ENCODE assay signal across 32 cellular contexts in the genomic region with DNA sequence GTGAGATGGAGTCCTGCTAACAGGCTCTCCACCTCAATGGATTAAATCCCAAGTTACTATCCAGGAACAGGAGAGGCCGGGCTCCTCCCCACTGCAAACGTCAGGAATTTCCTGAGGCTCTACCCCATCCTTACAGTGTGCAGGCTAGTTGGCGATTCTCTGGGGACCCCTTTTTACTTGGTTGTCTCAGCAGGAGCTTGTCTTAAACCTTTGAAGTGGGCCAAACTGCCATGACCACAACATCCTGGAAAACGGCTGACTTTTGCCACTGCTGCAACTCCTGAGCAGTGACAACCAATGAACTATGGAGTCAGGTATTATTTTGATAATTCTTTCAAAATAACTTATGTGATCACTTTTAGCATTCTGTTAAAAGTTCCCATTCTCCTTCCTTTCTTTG.
"Had no signal": no experiment of that assay in that cellular context is flagged by ENCODE, and none has a peak within 500 bp of the region (broad histone marks: within the 10 kb centered on the region; RNA-seq: fewer than 3 reads in every experiment).

No MANE protein-coding gene starts in this region.

- H3K27ac Mint-ChIP-seq: activated CD4-positive, alpha-beta T cell treated with anti-CD3 and anti-CD28 coated beads for 36 hours; activated CD4-positive, alpha-beta T cell treated with anti-CD3 and anti-CD28 coated beads, Interleukin-2, amount 10 ng/mL, durations not matched to agents 7 days and 5 days; activated CD8-positive, alpha-beta T cell treated with anti-CD3 and anti-CD28 coated beads, Interleukin-2, amount 10 ng/mL, durations not matched to agents 7 days and 5 days; activated naive CD4-positive, alpha-beta T cell treated with anti-CD3 and anti-CD28 coated beads, Interleukin-2, amount 50 U/mL, for 24 hours; activated naive CD8-positive, alpha-beta T cell treated with anti-CD3 and anti-CD28 coated beads, Interleukin-2, amount 10 ng/mL, durations not matched to agents 7 days and 5 days; activated T-cell treated with anti-CD3 and anti-CD28 coated beads, Interleukin-2, amount 50 U/mL, for 24 hours; activated T-helper 2 cell treated with anti-CD3 and anti-CD28 coated beads, Interferon-gamma antibody, Interleukin-2, Interleukin-4, amounts not matched to agents 10 μg/mL and 5 μg/mL and 100 μg/mL, durations not matched to agents 14 hours and 24 hours and 36 hours had no signal

- H3K4me3 ChIP-seq: ascending aorta, breast epithelium, SJCRH30, SK-N-MC had no signal

- H3K27ac ChIP-seq: ascending aorta, breast epithelium, SJCRH30, SK-N-MC had no signal

- H3K4me1 ChIP-seq: ascending aorta, breast epithelium, SJCRH30 had no signal

- H3K9me3 Mint-ChIP-seq: activated CD4-positive, alpha-beta T cell treated with anti-CD3 and anti-CD28 coated beads, Interleukin-2, amount 10 ng/mL, durations not matched to agents 7 days and 5 days; activated naive CD4-positive, alpha-beta T cell treated with anti-CD3 and anti-CD28 coated beads, Interleukin-2, amount 50 U/mL, for 24 hours; activated T-cell treated with anti-CD3 and anti-CD28 coated beads, Interleukin-2, amount 50 U/mL, for 24 hours; activated T-helper 2 cell treated with anti-CD3 and anti-CD28 coated beads, Interferon-gamma antibody, Interleukin-2, Interleukin-4, amounts not matched to agents 10 μg/mL and 5 μg/mL and 100 μg/mL, durations not matched to agents 14 hours and 24 hours and 36 hours had no signal

- DNase-seq: activated CD4-positive, alpha-beta T cell treated with anti-CD3 and anti-CD28 coated beads for 36 hours; activated CD4-positive, alpha-beta T cell treated with anti-CD3 and anti-CD28 coated beads, Interleukin-2, amount 10 ng/mL, durations not matched to agents 7 days and 5 days; activated CD4-positive, alpha-beta T cell treated with anti-CD3 and anti-CD28 coated beads, Interleukin-2, amount 50 U/mL, for 48 hours; activated CD8-positive, alpha-beta T cell treated with anti-CD3 and anti-CD28 coated beads, Interleukin-2, amount 10 ng/mL, durations not matched to agents 7 days and 5 days; activated gamma-delta T cell; activated naive CD4-positive, alpha-beta T cell treated with Interleukin-2 at 50 U/mL for 16 hours; activated naive CD8-positive, alpha-beta T cell treated with anti-CD3 and anti-CD28 coated beads, Interleukin-2, amount 10 ng/mL, durations not matched to agents 7 days and 5 days; activated T-cell treated with anti-CD3 and anti-CD28 coated beads, Interleukin-2, amount 50 U/mL, for 24 hours; amygdala; Kasumi-1; MM.1S; MV-4-11; NCI-H1092 treated with DMSO at 0.1 percent for 48 hours; NCI-H1417; NCI-H146; NCI-H187 treated with DMSO at 0.1 percent for 48 hours; NCI-H2081; NCI-H226; NCI-H446 treated with DMSO at 0.1 percent for 48 hours; NCI-H524; NCI-H69; NCI-H82; SHP77; SJCRH30; T1000 had no signal

- ATAC-seq: activated CD4-positive, alpha-beta T cell treated with anti-CD3 and anti-CD28 coated beads for 36 hours; activated CD4-positive, CD25-positive, alpha-beta regulatory T cell treated with anti-CD3 and anti-CD28 coated beads, Interleukin-2, amount 50 U/mL, for 24 hours; activated CD8-positive, alpha-beta T cell treated with anti-CD3 and anti-CD28 coated beads, Interleukin-2, amount 10 ng/mL, durations not matched to agents 7 days and 5 days; Panc1 had no signal

- H3K36me3 Mint-ChIP-seq: activated naive CD4-positive, alpha-beta T cell treated with anti-CD3 and anti-CD28 coated beads, Interleukin-2, amount 50 U/mL, for 24 hours; activated naive CD8-positive, alpha-beta T cell treated with anti-CD3 and anti-CD28 coated beads, Interleukin-2, amount 10 ng/mL, durations not matched to agents 7 days and 5 days had no signal

- H3K27me3 Mint-ChIP-seq: activated CD4-positive, alpha-beta T cell treated with anti-CD3 and anti-CD28 coated beads for 36 hours; activated CD4-positive, alpha-beta T cell treated with anti-CD3 and anti-CD28 coated beads, Interleukin-2, amount 10 ng/mL, durations not matched to agents 7 days and 5 days; activated naive CD4-positive, alpha-beta T cell treated with anti-CD3 and anti-CD28 coated beads, Interleukin-2, amount 50 U/mL, for 24 hours; activated naive CD8-positive, alpha-beta T cell treated with anti-CD3 and anti-CD28 coated beads, Interleukin-2, amount 10 ng/mL, durations not matched to agents 7 days and 5 days; activated T-cell treated with anti-CD3 and anti-CD28 coated beads, Interleukin-2, amount 50 U/mL, for 24 hours had no signal

- H3K36me3 ChIP-seq: ascending aorta, breast epithelium, SJCRH30 had no signal

- H3K4me3 Mint-ChIP-seq: activated CD4-positive, alpha-beta T cell treated with anti-CD3 and anti-CD28 coated beads for 36 hours; activated CD4-positive, alpha-beta T cell treated with anti-CD3 and anti-CD28 coated beads, Interleukin-2, amount 10 ng/mL, durations not matched to agents 7 days and 5 days; activated CD8-positive, alpha-beta T cell treated with anti-CD3 and anti-CD28 coated beads, Interleukin-2, amount 10 ng/mL, durations not matched to agents 7 days and 5 days; activated naive CD4-positive, alpha-beta T cell treated with anti-CD3 and anti-CD28 coated beads, Interleukin-2, amount 50 U/mL, for 24 hours; activated naive CD8-positive, alpha-beta T cell treated with anti-CD3 and anti-CD28 coated beads, Interleukin-2, amount 10 ng/mL, durations not matched to agents 7 days and 5 days; activated T-cell treated with anti-CD3 and anti-CD28 coated beads, Interleukin-2, amount 50 U/mL, for 24 hours had no signal

- H3K9me3 ChIP-seq: ascending aorta had no signal

- H3K27me3 ChIP-seq: ascending aorta, breast epithelium, SJCRH30 had no signal

- H3K4me1 Mint-ChIP-seq: activated CD4-positive, alpha-beta T cell treated with anti-CD3 and anti-CD28 coated beads for 36 hours; activated CD4-positive, alpha-beta T cell treated with anti-CD3 and anti-CD28 coated beads, Interleukin-2, amount 10 ng/mL, durations not matched to agents 7 days and 5 days; activated naive CD4-positive, alpha-beta T cell treated with anti-CD3 and anti-CD28 coated beads, Interleukin-2, amount 50 U/mL, for 24 hours; activated naive CD8-positive, alpha-beta T cell treated with anti-CD3 and anti-CD28 coated beads, Interleukin-2, amount 10 ng/mL, durations not matched to agents 7 days and 5 days had no signal
